In genomic region chr2:31428001-31428418, GRCh38 we compare ENCODE assay signal across 1 cellular context.
TF ChIP-seq lines count a peak whose summit lies in the region.

No MANE protein-coding gene starts in this region.

TF ChIP-seq in HepG2, 621 proteins besides CTCF, POLR2A, EP300 and RAD21 (continued from another document):
- TF ChIP-seq ZNF350 (CRISPR knock-in tag; IDR thresholded peaks at IDR 0.05; ENCODE audit: borderline replicate concordance, low read depth) (no peak), NFE2L1 (CRISPR knock-in tag; IDR thresholded peaks at IDR 0.05; ENCODE audit: borderline replicate concordance) (no peak), PRDM4 (CRISPR knock-in tag; IDR thresholded peaks at IDR 0.05; ENCODE audit: borderline replicate concordance) (no peak), PHF8 (CRISPR knock-in tag; IDR thresholded peaks at IDR 0.05) (no peak), CERS6 (CRISPR knock-in tag; IDR thresholded peaks at IDR 0.05) (no peak), PBX3 (CRISPR knock-in tag; IDR thresholded peaks at IDR 0.05; ENCODE audit: borderline replicate concordance) (no peak), MEF2D (CRISPR knock-in tag; IDR thresholded peaks at IDR 0.05) (no peak), KDM5A (IDR thresholded peaks at IDR 0.05; ENCODE audit: borderline replicate concordance, low read length) (no peak), ZSCAN12 (CRISPR knock-in tag; IDR thresholded peaks at IDR 0.05) (no peak), JUN (CRISPR knock-in tag; IDR thresholded peaks at IDR 0.05) (no peak), ZNF451 (CRISPR knock-in tag; IDR thresholded peaks at IDR 0.05) (no peak), ATF7 (IDR thresholded peaks at IDR 0.05) (no peak), ATF7 (CRISPR knock-in tag; IDR thresholded peaks at IDR 0.05) (no peak), ZGPAT (CRISPR knock-in tag; IDR thresholded peaks at IDR 0.05) (no peak), FOXO4 (CRISPR knock-in tag; conservative IDR thresholded peaks at IDR 0.05) (no peak)
- TF ChIP-seq, protein P1, sequence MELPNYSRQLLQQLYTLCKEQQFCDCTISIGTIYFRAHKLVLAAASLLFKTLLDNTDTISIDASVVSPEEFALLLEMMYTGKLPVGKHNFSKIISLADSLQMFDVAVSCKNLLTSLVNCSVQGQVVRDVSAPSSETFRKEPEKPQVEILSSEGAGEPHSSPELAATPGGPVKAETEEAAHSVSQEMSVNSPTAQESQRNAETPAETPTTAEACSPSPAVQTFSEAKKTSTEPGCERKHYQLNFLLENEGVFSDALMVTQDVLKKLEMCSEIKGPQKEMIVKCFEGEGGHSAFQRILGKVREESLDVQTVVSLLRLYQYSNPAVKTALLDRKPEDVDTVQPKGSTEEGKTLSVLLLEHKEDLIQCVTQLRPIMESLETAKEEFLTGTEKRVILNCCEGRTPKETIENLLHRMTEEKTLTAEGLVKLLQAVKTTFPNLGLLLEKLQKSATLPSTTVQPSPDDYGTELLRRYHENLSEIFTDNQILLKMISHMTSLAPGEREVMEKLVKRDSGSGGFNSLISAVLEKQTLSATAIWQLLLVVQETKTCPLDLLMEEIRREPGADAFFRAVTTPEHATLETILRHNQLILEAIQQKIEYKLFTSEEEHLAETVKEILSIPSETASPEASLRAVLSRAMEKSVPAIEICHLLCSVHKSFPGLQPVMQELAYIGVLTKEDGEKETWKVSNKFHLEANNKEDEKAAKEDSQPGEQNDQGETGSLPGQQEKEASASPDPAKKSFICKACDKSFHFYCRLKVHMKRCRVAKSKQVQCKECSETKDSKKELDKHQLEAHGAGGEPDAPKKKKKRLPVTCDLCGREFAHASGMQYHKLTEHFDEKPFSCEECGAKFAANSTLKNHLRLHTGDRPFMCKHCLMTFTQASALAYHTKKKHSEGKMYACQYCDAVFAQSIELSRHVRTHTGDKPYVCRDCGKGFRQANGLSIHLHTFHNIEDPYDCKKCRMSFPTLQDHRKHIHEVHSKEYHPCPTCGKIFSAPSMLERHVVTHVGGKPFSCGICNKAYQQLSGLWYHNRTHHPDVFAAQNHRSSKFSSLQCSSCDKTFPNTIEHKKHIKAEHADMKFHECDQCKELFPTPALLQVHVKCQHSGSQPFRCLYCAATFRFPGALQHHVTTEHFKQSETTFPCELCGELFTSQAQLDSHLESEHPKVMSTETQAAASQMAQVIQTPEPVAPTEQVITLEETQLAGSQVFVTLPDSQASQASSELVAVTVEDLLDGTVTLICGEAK (IDR thresholded peaks at IDR 0.05), result no peak
- TF ChIP-seq, protein P1 (CRISPR knock-in tag; IDR thresholded peaks at IDR 0.05), result no peak
